ENCODE assay signal across 11 cellular contexts in genomic region chr6:112269165-112269564, GRCh38. TPM values are rescaled to one million over a fixed set of nuclear protein-coding genes. Genes with fewer than 3 reads are reported as not detected.
DNase-seq lines count a peak whose midpoint lies in the region; ATAC-seq and TF ChIP-seq lines count a peak whose summit lies in the region.
"Had no signal": no experiment of that assay in that cellular context is flagged by ENCODE, and none has a peak within 500 bp of the region (broad histone marks: within the 10 kb centered on the region; RNA-seq: fewer than 3 reads in every experiment).

No MANE protein-coding gene starts in this region.

- H3K9me3 Mint-ChIP-seq in GM23338 (no peaks in the 10 kb centered on the region; the same call in 2 of the 3 replicates), nephron progenitor cell (no peaks in the 10 kb centered on the region)

- POLR2A ChIA-PET in SK-N-SH (lab: Yijun Ruan, JAX), result no interaction called here

- H3K27me3 ChIP-seq in GM23338 (ENCODE audit: insufficient read depth) (no peaks in the 10 kb centered on the region), SK-N-SH (ENCODE audit: insufficient read depth) (no peaks in the 10 kb centered on the region), foreskin keratinocyte (peaks cover 2% of the 10 kb centered on the region), gastrocnemius medialis (no peaks in the 10 kb centered on the region)
- H3K27me3 ChIP-seq: hepatocyte had no signal

- no peaks in the 10 kb centered on the region for H4K20me1 ChIP-seq in GM23338 (replicated peaks; ENCODE audit: insufficient read depth)
- H4K20me1 ChIP-seq in SK-N-SH (ENCODE audit: insufficient read depth), result no peaks in the 10 kb centered on the region

- CTCF ChIA-PET in SK-N-SH (lab: Yijun Ruan, JAX), result interaction anchor here (0.7 to 5.7 kb wide), 11 partner anchors 13 to 127 kb away, joined by 3 to 38 read pairs (median 4); partner anchors contain the start of gene LAMA4

- intact Hi-C loops in gastrocnemius medialis (cut with DNase I; ENCODE audit: low total_unique reads), result loop anchor here (5.0 kb wide), 1 partner anchor 87 kb away; no protein-coding TSS in a partner anchor

- H3K4me3 ChIP-seq in GM23338, result no peak overlapping the region
- H3K4me3 ChIP-seq in SK-N-SH (ENCODE audit: low read depth in 2 of 2, low read length in 1 of 2), result no peak overlapping the region
- no peak overlapping the region for H3K4me3 ChIP-seq in gastrocnemius medialis
- H3K4me3 ChIP-seq: hepatocyte, prostate gland had no signal

- peak overlapping the region; percentile 47; the same call in 1 of the 2 replicates for H2AFZ ChIP-seq in GM23338
- H2AFZ ChIP-seq in SK-N-SH (ENCODE audit: low read depth), result no peak overlapping the region
- H2AFZ ChIP-seq: hepatocyte had no signal

- no peaks in the 10 kb centered on the region for H3K4me1 ChIP-seq in GM23338 (ENCODE audit: insufficient read depth)
- H3K4me1 ChIP-seq in SK-N-SH (ENCODE audit: control insufficient read depth in 1 of 2, insufficient read depth in 2 of 2, low read depth in 1 of 2, low read length in 1 of 2), result peaks cover 0 to 19% of the 10 kb centered on the region in 2 experiments; a peak in 2 of 4 replicates
- H3K4me1 ChIP-seq in foreskin keratinocyte, result no peaks in the 10 kb centered on the region
- H3K4me1 ChIP-seq in gastrocnemius medialis, result peaks cover 0 to 14% of the 10 kb centered on the region in 2 donors
- H3K4me1 ChIP-seq: prostate gland had no signal

- H3K27me3 Mint-ChIP-seq in GM23338 (ENCODE audit: insufficient read depth, low read depth, poor library complexity) (peaks cover 2% of the 10 kb centered on the region), nephron progenitor cell (ENCODE audit: low read depth, poor library complexity) (peaks cover 6% of the 10 kb centered on the region)

- H3K79me2 ChIP-seq in GM23338 (replicated peaks; ENCODE audit: insufficient read depth) (no peaks in the 10 kb centered on the region), SK-N-SH (ENCODE audit: insufficient read depth) (no peaks in the 10 kb centered on the region)
- H3K79me2 ChIP-seq: hepatocyte had no signal

- ATAC-seq in GM23338, result peak; percentile 34; the same call in 1 of the 3 replicates
- no peak for ATAC-seq in foreskin keratinocyte
- peak in 1 of 2 donors; percentile 46 for ATAC-seq in gastrocnemius medialis

- H3K4me1 Mint-ChIP-seq in GM23338 (peaks cover 4% of the 10 kb centered on the region), nephron progenitor cell (peaks cover 17% of the 10 kb centered on the region)

- TF ChIP-seq CTCF in GM23338 (conservative IDR thresholded peaks at IDR 0.05; ENCODE audit: low read depth in 2 of 2), result peak; percentile 52 to 84
- peak; percentile 41 for TF ChIP-seq CTCF in SK-N-SH (IDR thresholded peaks at IDR 0.05)
- TF ChIP-seq CTCF in foreskin keratinocyte (conservative IDR thresholded peaks at IDR 0.05), result peak; percentile 40
- peak in 1 of 5 experiments; percentile 24 for TF ChIP-seq CTCF in gastrocnemius medialis (IDR thresholded peaks at IDR 0.05 in 4 of 5, conservative IDR thresholded peaks at IDR 0.05 in 1 of 5)
- TF ChIP-seq CTCF in nephron progenitor cell (IDR thresholded peaks at IDR 0.05), result no peak

- no peak overlapping the region for H3K4me3 Mint-ChIP-seq in GM23338
- no peak overlapping the region for H3K4me3 Mint-ChIP-seq in nephron progenitor cell

- no peak for TF ChIP-seq POLR2A in gastrocnemius medialis (IDR thresholded peaks at IDR 0.05)

- in situ Hi-C loops in gastrocnemius medialis (cut with MboI; ENCODE audit: low sequenced_read_pairs in 4 of 4), result no loop called here
- in situ Hi-C loops in KBM-7 (cut with MboI; ENCODE audit: low pct_unique_long_range_greater_than_20kb, low sequenced_read_pairs), result no loop called here

- peak; percentile 38 for DNase-seq in GM23338 (ENCODE audit: low spot score)
- DNase-seq in SK-N-SH, result no peak
- DNase-seq in foreskin keratinocyte, result no peak
- no peak for DNase-seq in gastrocnemius medialis
- DNase-seq in nephron progenitor cell, result no peak
- no peak for DNase-seq in middle frontal gyrus (ENCODE audit: extremely low spot score, low spot score)
- DNase-seq in NCI-H345 (lab: John Stamatoyannopoulos, UW), result no peak
- no peak for DNase-seq in KBM-7
- DNase-seq: stimulated activated CD8-positive, alpha-beta memory T cell treated with anti-CD3 and anti-CD28 coated beads, Interleukin-4, amount 100 ng/mL, for 48 hours had no signal

- no peaks in the 10 kb centered on the region for H3K36me3 Mint-ChIP-seq in GM23338 (ENCODE audit: low read depth)
- no peaks in the 10 kb centered on the region for H3K36me3 Mint-ChIP-seq in nephron progenitor cell (ENCODE audit: low read depth)

- H3K36me3 ChIP-seq in GM23338 (ENCODE audit: insufficient read depth) (no peaks in the 10 kb centered on the region), SK-N-SH (replicated peaks in 1 of 2; ENCODE audit: control insufficient read depth in 1 of 2, insufficient read depth in 2 of 2, low read length in 1 of 2) (no peaks in the 10 kb centered on the region), gastrocnemius medialis (no peaks in the 10 kb centered on the region)
- H3K36me3 ChIP-seq: prostate gland had no signal

- TF ChIP-seq EP300 in SK-N-SH (IDR thresholded peaks at IDR 0.05; ENCODE audit: borderline replicate concordance in 1 of 2, low read depth in 1 of 2, low read length in 1 of 2), result no peak

- H3K9me3 ChIP-seq in SK-N-SH, result no peaks in the 10 kb centered on the region
- H3K9me3 ChIP-seq in gastrocnemius medialis, result no peaks in the 10 kb centered on the region
- H3K9me3 ChIP-seq: prostate gland had no signal

- 76% methylated on average over 4 of the region's 4 CpGs for WGBS in SK-N-SH (ENCODE audit: low lambda C conversion rate)

- H3K9ac ChIP-seq in SK-N-SH, result no peak overlapping the region

- no peak overlapping the region for H3K4me2 ChIP-seq in GM23338
- no peak overlapping the region for H3K4me2 ChIP-seq in SK-N-SH
- H3K4me2 ChIP-seq: hepatocyte had no signal

- H3K27ac Mint-ChIP-seq in GM23338, result no peak overlapping the region
- no peak overlapping the region for H3K27ac Mint-ChIP-seq in nephron progenitor cell

- H3F3A ChIP-seq in GM23338 (replicated peaks; ENCODE audit: low read depth) (no peaks in the 10 kb centered on the region), SK-N-SH (replicated peaks; ENCODE audit: insufficient read depth) (no peaks in the 10 kb centered on the region)

- TF ChIP-seq RAD21 in SK-N-SH (IDR thresholded peaks at IDR 0.05; ENCODE audit: low read length), result peak; percentile 53

- H3K9me2 ChIP-seq in GM23338 (ENCODE audit: insufficient read depth) (0 out of 2 replicates have a peak, but pooled peaks cover 7% of the 10 kb centered on the region), SK-N-SH (no peaks in the 10 kb centered on the region)

- H3K27ac ChIP-seq in GM23338 (ENCODE audit: low read depth) (no peak overlapping the region), SK-N-SH (ENCODE audit: low read depth in 2 of 2, low read length in 1 of 2) (peak overlapping the region in 1 of 2 experiments; percentile 74; a peak in 2 of 4 replicates), foreskin keratinocyte (no peak overlapping the region), gastrocnemius medialis (peak overlapping the region; percentile 45 to 63 (median 52))
- H3K27ac ChIP-seq: hepatocyte, prostate gland had no signal

TF ChIP-seq in GM23338, 12 proteins besides CTCF, POLR2A, EP300 and RAD21 (continues in another document):
- TF ChIP-seq CREB1 (CRISPR knock-in tag; IDR thresholded peaks at IDR 0.05; ENCODE audit: low read depth), result no peak
- TF ChIP-seq, protein P1, sequence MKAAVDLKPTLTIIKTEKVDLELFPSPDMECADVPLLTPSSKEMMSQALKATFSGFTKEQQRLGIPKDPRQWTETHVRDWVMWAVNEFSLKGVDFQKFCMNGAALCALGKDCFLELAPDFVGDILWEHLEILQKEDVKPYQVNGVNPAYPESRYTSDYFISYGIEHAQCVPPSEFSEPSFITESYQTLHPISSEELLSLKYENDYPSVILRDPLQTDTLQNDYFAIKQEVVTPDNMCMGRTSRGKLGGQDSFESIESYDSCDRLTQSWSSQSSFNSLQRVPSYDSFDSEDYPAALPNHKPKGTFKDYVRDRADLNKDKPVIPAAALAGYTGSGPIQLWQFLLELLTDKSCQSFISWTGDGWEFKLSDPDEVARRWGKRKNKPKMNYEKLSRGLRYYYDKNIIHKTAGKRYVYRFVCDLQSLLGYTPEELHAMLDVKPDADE (IDR thresholded peaks at IDR 0.05), result no peak
- TF ChIP-seq EZH2 (IDR thresholded peaks at IDR 0.05; ENCODE audit: low read depth, unreplicated experiment), result no peak
- TF ChIP-seq ZNF331 (CRISPR knock-in tag; IDR thresholded peaks at IDR 0.05; ENCODE audit: low read depth), result no peak
- TF ChIP-seq NANOG (IDR thresholded peaks at IDR 0.05; ENCODE audit: borderline replicate concordance), result no peak

TF ChIP-seq in SK-N-SH, 30 proteins besides CTCF, POLR2A, EP300 and RAD21:
- TF ChIP-seq POLR2AphosphoS5 (IDR thresholded peaks at IDR 0.05; ENCODE audit: low read depth, low read length) (no peak), JUND (IDR thresholded peaks at IDR 0.05) (no peak), RCOR1 (IDR thresholded peaks at IDR 0.05; ENCODE audit: low read length) (no peak), FOXJ3 (CRISPR knock-in tag; IDR thresholded peaks at IDR 0.05) (no peak), RXRA (IDR thresholded peaks at IDR 0.05; ENCODE audit: borderline replicate concordance, low read depth) (no peak), RFX5 (IDR thresholded peaks at IDR 0.05; ENCODE audit: low read length) (no peak), SMC3 (IDR thresholded peaks at IDR 0.05; ENCODE audit: low read depth, low read length) (peak; percentile 39)

RNA-seq across cellular contexts. Expression of gene LAMA4, which starts 14.8 kb away (rescaled TPM):
- total RNA-seq in GM23338 (2014; rRNA removed; shearing (Covaris generic)), result 1.7 and 4.9 TPM in 2 replicates
- polyA plus RNA-seq in GM23338 (2016; fragmentation: Nextera tagmentation; extraction: Ambion mirVana) (2.8 TPM in 2 replicates), SK-N-SH (2012; rRNA removed) (9.4 and 10.5 TPM in 2 replicates), foreskin keratinocyte (0.08 and 0.15 TPM in 2 replicates)
- polyA plus RNA-seq in SK-N-SH (2012; cell fraction: cytosol; rRNA removed), result 6.9 and 7.5 TPM in 2 replicates
- polyA plus RNA-seq in SK-N-SH (2012; cell fraction: nucleus; rRNA removed), result 14.6 and 14.9 TPM in 2 replicates
- total RNA-seq in foreskin keratinocyte (not detected in 2 replicates), gastrocnemius medialis (10 to 100 TPM in 1 of 4 donors, 1 to 10 TPM in 3; 4.4 to 19.1 (median 7.4) TPM)

Comparison
In these comparisons a context has a peak if more than half of its experiments do, and no peak if none do; other contexts are left out.
1. H3K27ac ChIP-seq: peak in gastrocnemius medialis (4 of 4); none in GM23338 (single experiment) and foreskin keratinocyte (single experiment).